In the genomic region with DNA sequence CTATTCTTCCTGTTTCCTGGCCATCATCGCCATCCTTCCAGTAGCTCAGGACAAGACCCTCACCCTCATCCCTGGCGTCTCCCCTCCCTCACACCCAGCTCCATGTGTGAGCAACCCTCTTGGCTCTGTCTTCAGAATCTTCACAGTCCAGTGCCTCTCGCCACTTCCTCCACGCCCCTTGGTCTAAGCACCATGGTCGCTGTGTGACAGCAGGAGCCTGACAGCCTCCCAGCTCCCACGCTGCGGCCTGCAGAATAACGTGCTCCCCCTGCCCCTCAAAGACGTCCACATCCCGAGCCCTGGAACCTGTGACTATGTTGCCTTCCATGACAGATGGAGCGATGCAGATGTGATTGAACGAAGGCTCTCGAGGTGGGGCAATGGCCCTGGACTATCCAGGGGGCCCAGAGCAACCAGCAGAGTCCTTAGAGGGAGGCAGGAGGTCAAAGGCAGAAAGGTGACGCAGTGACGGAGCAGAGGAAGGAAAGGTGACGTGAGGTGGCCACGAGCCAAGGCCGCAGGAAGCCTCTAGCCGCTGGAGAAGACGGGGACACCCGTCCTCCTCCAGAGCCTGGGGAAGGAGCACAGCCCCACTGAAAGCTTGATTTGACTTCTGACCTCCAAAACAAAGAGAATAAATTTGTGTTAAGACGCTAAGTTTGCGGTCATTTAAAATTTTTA, we compare ENCODE assay signal across 21 cellular contexts.
DNase-seq lines count a peak whose midpoint lies in the region; ATAC-seq and TF ChIP-seq lines count a peak whose summit lies in the region.
"Had no signal": no experiment of that assay in that cellular context is flagged by ENCODE, and none has a peak within 500 bp of the region (broad histone marks: within the 10 kb centered on the region; RNA-seq: fewer than 3 reads in every experiment).

No MANE protein-coding gene starts in this region.

- POLR2A ChIA-PET in PC-9 (lab: Charles Lee; ENCODE audit: unreplicated experiment), result no interaction called here

- no TSS peak for BruUV-seq in PC-9 (replicated peaks; lab: Mats Ljungman, UMichigan)

- no peak overlapping the region for H3K4me2 ChIP-seq in PC-9

- DNase-seq in DMS79 treated with DMSO at 0.1 percent for 48 hours (lab: John Stamatoyannopoulos, UW), result peak; percentile 82
- peak; percentile 67 for DNase-seq in UCSD-AML1 (lab: John Stamatoyannopoulos, UW; ENCODE audit: unreplicated experiment)
- peak; percentile 47 for DNase-seq in left ventricle myocardium inferior
- DNase-seq in progenitor cell of endocrine pancreas (ENCODE audit: low spot score, unreplicated experiment), result no peak
- no peak for DNase-seq in NCI-H1694 treated with DMSO at 0.1 percent for 48 hours (lab: John Stamatoyannopoulos, UW)
- DNase-seq in T-helper 17 cell, result no peak
- DNase-seq in PC-9, result no peak
- DNase-seq: activated CD4-positive, alpha-beta T cell treated with anti-CD3 and anti-CD28 coated beads, Interleukin-2, amount 50 U/mL, for 4 hours; activated naive CD8-positive, alpha-beta T cell treated with anti-CD3 and anti-CD28 coated beads, Interleukin-2, amount 10 ng/mL, durations not matched to agents 7 days and 5 days; activated T-cell treated with anti-CD3 and anti-CD28 coated beads, Interleukin-2, amount 50 U/mL, for 4 hours; DMS53; NCI-H1417 treated with DMSO at 0.1 percent for 48 hours; NCI-H345; SJCRH30; stimulated activated naive CD4-positive, alpha-beta T cell treated with Interleukin-2 at 50 U/mL for 16 hours; T-helper 9 cell had no signal

- H3K4me1 Mint-ChIP-seq in progenitor cell of endocrine pancreas (ENCODE audit: low read depth), result peaks cover 4% of the 10 kb centered on the region
- H3K4me1 Mint-ChIP-seq in T-helper 17 cell, result peaks cover 18% of the 10 kb centered on the region
- H3K4me1 Mint-ChIP-seq: activated naive CD8-positive, alpha-beta T cell treated with anti-CD3 and anti-CD28 coated beads, Interleukin-2, amount 10 ng/mL, durations not matched to agents 7 days and 5 days; B cell had no signal

- H3K27ac Mint-ChIP-seq in progenitor cell of endocrine pancreas (peak overlapping the region; percentile 78), T-helper 17 cell (no peak overlapping the region)
- H3K27ac Mint-ChIP-seq: activated naive CD8-positive, alpha-beta T cell treated with anti-CD3 and anti-CD28 coated beads, Interleukin-2, amount 10 ng/mL, durations not matched to agents 7 days and 5 days; B cell; mesothelial cell of epicardium had no signal

- no peaks in the 10 kb centered on the region for H3K79me2 ChIP-seq in PC-9 (ENCODE audit: low read depth)

- no peaks in the 10 kb centered on the region for H3K27me3 ChIP-seq in left ventricle myocardium inferior (ENCODE audit: low read depth)
- no peaks in the 10 kb centered on the region for H3K27me3 ChIP-seq in PC-9 (ENCODE audit: insufficient read depth, low read depth)
- H3K27me3 ChIP-seq: SJCRH30, vagina had no signal

- H4K20me1 ChIP-seq in PC-9 (ENCODE audit: insufficient read depth), result no peaks in the 10 kb centered on the region

- H3K36me3 ChIP-seq in left ventricle myocardium inferior, result peaks cover 22% of the 10 kb centered on the region
- H3K36me3 ChIP-seq in PC-9 (ENCODE audit: low read depth), result no peaks in the 10 kb centered on the region
- H3K36me3 ChIP-seq: SJCRH30, vagina had no signal

- ATAC-seq in T-helper 17 cell, result no peak
- ATAC-seq in HG02571 (IDR thresholded peaks at IDR 0.05; ENCODE audit: unreplicated experiment), result no peak
- ATAC-seq: activated T-cell treated with anti-CD3 and anti-CD28 coated beads, Interleukin-2, amount 50 U/mL, for 4 hours had no signal

- H3K9me3 Mint-ChIP-seq in progenitor cell of endocrine pancreas (ENCODE audit: low read depth), result no peaks in the 10 kb centered on the region
- H3K9me3 Mint-ChIP-seq: activated naive CD8-positive, alpha-beta T cell treated with anti-CD3 and anti-CD28 coated beads, Interleukin-2, amount 10 ng/mL, durations not matched to agents 7 days and 5 days; activated T-cell treated with anti-CD3 and anti-CD28 coated beads, Interleukin-2, amount 50 U/mL, for 4 hours; mesothelial cell of epicardium had no signal

- H3K27me3 Mint-ChIP-seq in progenitor cell of endocrine pancreas (no peaks in the 10 kb centered on the region), T-helper 17 cell (peaks cover 28% of the 10 kb centered on the region)
- H3K27me3 Mint-ChIP-seq: B cell had no signal

- H3K9me2 ChIP-seq in PC-9 (ENCODE audit: insufficient read depth), result no peaks in the 10 kb centered on the region

- H3F3A ChIP-seq in PC-9 (ENCODE audit: insufficient read depth, low read depth), result no peaks in the 10 kb centered on the region

- TF ChIP-seq CTCF in left ventricle myocardium inferior (IDR thresholded peaks at IDR 0.05; ENCODE audit: borderline replicate concordance), result no peak
- no peak for TF ChIP-seq CTCF in progenitor cell of endocrine pancreas (IDR thresholded peaks at IDR 0.05; ENCODE audit: unreplicated experiment)
- TF ChIP-seq CTCF in PC-9 (conservative IDR thresholded peaks at IDR 0.05), result no peak

- H3K4me3 Mint-ChIP-seq in progenitor cell of endocrine pancreas (ENCODE audit: low read depth) (no peak overlapping the region), T-helper 17 cell (no peak overlapping the region)
- H3K4me3 Mint-ChIP-seq: activated naive CD8-positive, alpha-beta T cell treated with anti-CD3 and anti-CD28 coated beads, Interleukin-2, amount 10 ng/mL, durations not matched to agents 7 days and 5 days; activated T-cell treated with anti-CD3 and anti-CD28 coated beads, Interleukin-2, amount 50 U/mL, for 4 hours; B cell; mesothelial cell of epicardium had no signal

- CTCF ChIA-PET in PC-9 (lab: Charles Lee), result no interaction called here

- H3K36me3 Mint-ChIP-seq in progenitor cell of endocrine pancreas (ENCODE audit: insufficient read depth) (peaks cover 6% of the 10 kb centered on the region), T-helper 17 cell (ENCODE audit: low read depth) (peaks cover 3% of the 10 kb centered on the region)
- H3K36me3 Mint-ChIP-seq: activated naive CD8-positive, alpha-beta T cell treated with anti-CD3 and anti-CD28 coated beads, Interleukin-2, amount 10 ng/mL, durations not matched to agents 7 days and 5 days had no signal

- H3K27ac ChIP-seq in left ventricle myocardium inferior (replicated peaks) (peak overlapping the region; percentile 73), PC-9 (no peak overlapping the region)
- H3K27ac ChIP-seq: HL-60, SJCRH30, vagina had no signal

- H3K4me3 ChIP-seq in left ventricle myocardium inferior (peak overlapping the region; percentile 11), PC-9 (no peak overlapping the region)
- H3K4me3 ChIP-seq: SJCRH30, vagina had no signal

- no peak overlapping the region for H2AFZ ChIP-seq in PC-9

- intact Hi-C loops in left ventricle myocardium inferior (cut with micrococcal nuclease) (loop anchor here (10.0 kb wide), 1 partner anchor 132 kb away; no protein-coding TSS in a partner anchor), PC-9 (cut with micrococcal nuclease; ENCODE audit: unreplicated experiment) (no loop called here)

- H3K4me1 ChIP-seq in left ventricle myocardium inferior (peaks cover 44% of the 10 kb centered on the region), PC-9 (replicated peaks; ENCODE audit: insufficient read depth) (no peaks in the 10 kb centered on the region)

- H3K9me3 ChIP-seq in left ventricle myocardium inferior (replicated peaks), result no peaks in the 10 kb centered on the region
- no peaks in the 10 kb centered on the region for H3K9me3 ChIP-seq in T-helper 17 cell (ENCODE audit: control insufficient read depth, low read length, poor library complexity, severe bottlenecking)
- H3K9me3 ChIP-seq in PC-9 (ENCODE audit: insufficient read depth, low read depth), result no peaks in the 10 kb centered on the region
- H3K9me3 ChIP-seq: SJCRH30, vagina had no signal

Comparison
In these comparisons a context has a peak if more than half of its experiments do, and no peak if none do; other contexts are left out.
1. DNase-seq: peak in DMS79 treated with DMSO at 0.1 percent for 48 hours (single experiment), UCSD-AML1 (single experiment) and left ventricle myocardium inferior (single experiment); none in progenitor cell of endocrine pancreas (single experiment), NCI-H1694 treated with DMSO at 0.1 percent for 48 hours (single experiment), T-helper 17 cell (0 of 3) and PC-9 (0 of 2).